Comparison of ENCODE assay signal across 1 cellular context in genomic region chr2:172253190-172254052, GRCh38.
TF ChIP-seq lines count a peak whose summit lies in the region.

No MANE protein-coding gene starts in this region.

TF ChIP-seq in IMR-90, 13 proteins besides CTCF, POLR2A, EP300 and RAD21 (continued from another document):
- TF ChIP-seq FOS (IDR thresholded peaks at IDR 0.05; ENCODE audit: low read depth, low read length), result peak; percentile 100
